ENCODE assay signal across 10 cellular contexts in the genomic region with DNA sequence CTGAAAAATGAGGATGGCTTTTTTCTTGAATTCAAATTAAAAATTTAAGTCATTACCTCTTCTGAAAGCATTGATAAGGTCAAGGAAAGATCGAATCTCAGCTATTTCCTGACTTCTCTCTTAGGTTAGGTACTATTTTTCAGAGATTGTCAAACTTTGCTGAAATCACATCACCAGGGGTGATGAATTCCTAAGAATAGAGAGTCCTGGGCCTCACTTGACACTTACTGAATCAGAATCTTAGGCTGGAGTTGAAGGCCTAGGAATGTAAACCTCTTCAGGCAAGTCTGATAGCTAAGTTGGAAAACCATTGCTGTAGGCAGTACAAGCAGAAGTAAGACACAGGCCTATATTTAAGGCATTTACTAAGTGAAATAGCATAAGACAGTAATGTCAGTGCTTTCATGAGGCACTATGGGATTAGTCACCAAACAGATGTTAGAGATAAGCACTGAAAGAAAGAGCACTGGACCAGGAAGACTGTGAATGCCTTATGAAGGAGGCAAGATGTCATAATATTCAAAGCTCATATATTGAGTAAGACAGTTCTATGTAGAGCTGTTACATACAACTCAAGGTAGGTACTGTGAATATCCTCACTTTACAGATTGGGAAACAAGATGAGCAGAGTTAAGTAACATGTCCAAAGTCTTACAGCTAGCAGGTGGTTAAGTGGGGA. TPM values are rescaled to one million over a fixed set of nuclear protein-coding genes. Genes with fewer than 3 reads are reported as not detected.
A peak's percentile ranks its signal among the peaks of the same experiment; 100 is the strongest.
DNase-seq lines count a peak whose midpoint lies in the region; TF ChIP-seq lines count a peak whose summit lies in the region.
"Had no signal": no experiment of that assay in that cellular context is flagged by ENCODE, and none has a peak within 500 bp of the region (broad histone marks: within the 10 kb centered on the region; RNA-seq: fewer than 3 reads in every experiment).

No MANE protein-coding gene starts in this region.

- no peak overlapping the region for H2BK15ac ChIP-seq in mesendoderm (replicated peaks; ENCODE audit: low read depth)

- H3K4me2 ChIP-seq in mammary epithelial cell (ENCODE audit: insufficient read depth, low read depth, low read length), result no peak overlapping the region
- no peak overlapping the region for H3K4me2 ChIP-seq in mesendoderm (ENCODE audit: low read length)

- H3K23ac ChIP-seq in mesendoderm (ENCODE audit: low read length), result no peak overlapping the region

- dilution Hi-C loops in mammary epithelial cell (cut with HindIII; ENCODE audit: low sequenced_read_pairs), result no loop called here

- no peak for TF ChIP-seq CTCF in mammary epithelial cell (conservative IDR thresholded peaks at IDR 0.05 in 1 of 2, IDR thresholded peaks at IDR 0.05 in 1 of 2; ENCODE audit: extremely low read depth in 1 of 2, insufficient read depth in 1 of 2, low read depth in 1 of 2, low read length in 2 of 2)

- intact Hi-C loops in mammary epithelial cell (cut with micrococcal nuclease), result no loop called here

- H3K18ac ChIP-seq in mesendoderm (ENCODE audit: low read length), result no peak overlapping the region

- in situ Hi-C loops in mammary epithelial cell (cut with MboI; ENCODE audit: low sequenced_read_pairs in 2 of 2), result no loop called here

- H2BK5ac ChIP-seq in mesendoderm (ENCODE audit: low read length), result no peak overlapping the region

- H3K27me3 ChIP-seq in mammary epithelial cell (ENCODE audit: insufficient read depth, low read length) (no peaks in the 10 kb centered on the region), mesendoderm (ENCODE audit: insufficient read depth, low read length, poor library complexity) (no peaks in the 10 kb centered on the region)

- no peak overlapping the region for H3K56ac ChIP-seq in mesendoderm (ENCODE audit: low read length)

- H3K36me3 ChIP-seq in mammary epithelial cell (ENCODE audit: insufficient read depth, low read length), result no peaks in the 10 kb centered on the region
- H3K36me3 ChIP-seq in mesendoderm (ENCODE audit: control insufficient read depth, insufficient read depth, low read length), result no peaks in the 10 kb centered on the region

- H3K9me3 ChIP-seq in mammary epithelial cell (replicated peaks; ENCODE audit: insufficient read depth, low read length), result no peaks in the 10 kb centered on the region

- H3K27ac ChIP-seq in mammary epithelial cell (ENCODE audit: insufficient read depth, low read depth, low read length) (no peak overlapping the region), mesendoderm (ENCODE audit: low read depth, low read length) (no peak overlapping the region)

- no peak overlapping the region for H3K4ac ChIP-seq in mesendoderm (ENCODE audit: low read depth, low read length)

- H4K5ac ChIP-seq in mesendoderm (ENCODE audit: low read length), result no peak overlapping the region

- peaks cover 10% of the 10 kb centered on the region for H3K79me1 ChIP-seq in mesendoderm (ENCODE audit: low read length)

- H3K4me1 ChIP-seq in mammary epithelial cell (ENCODE audit: insufficient read depth, low read length) (peaks cover 7% of the 10 kb centered on the region), mesendoderm (ENCODE audit: control insufficient read depth, low read depth, low read length) (no peaks in the 10 kb centered on the region)

- no peak overlapping the region for H2BK120ac ChIP-seq in mesendoderm (ENCODE audit: low read depth, low read length)

- H3K9ac ChIP-seq in mammary epithelial cell (ENCODE audit: insufficient read depth, low read length) (no peak overlapping the region), mesendoderm (ENCODE audit: low read length) (no peak overlapping the region)

- H2AK5ac ChIP-seq in mesendoderm (ENCODE audit: low read length), result no peak overlapping the region

- H4K20me1 ChIP-seq in mammary epithelial cell (ENCODE audit: insufficient read depth, low read length), result no peaks in the 10 kb centered on the region

- DNase-seq in COLO829 (ENCODE audit: low spot score) (peak; percentile 47), LHCN-M2 (ENCODE audit: low read depth) (peak; percentile 53), mammary epithelial cell (peak; percentile 81), mesendoderm (peak; percentile 30), NCI-H748 treated with DMSO at 0.1 percent for 48 hours (lab: John Stamatoyannopoulos, UW) (no peak), medulla oblongata (ENCODE audit: extremely low spot score) (no peak), NCI-H2227 (lab: John Stamatoyannopoulos, UW; ENCODE audit: unreplicated experiment) (no peak)
- DNase-seq in stimulated activated CD4-positive, alpha-beta T cell treated with anti-CD3 and anti-CD28 coated beads, Interleukin-2, amount 100 ng/mL, for 24 hours, result no peak
- DNase-seq: NCI-H2227 treated with DMSO at 0.1 percent for 48 hours, occipital lobe had no signal

- CTCF ChIA-PET in mammary epithelial cell (lab: Charles Lee; ENCODE audit: low non-redundant PET), result no interaction called here

- no TSS peak for BruUV-seq in mammary epithelial cell (replicated peaks; lab: Mats Ljungman, UMichigan)

- WGBS in mammary epithelial cell (ENCODE audit: low coverage, missing lambda C conversion rate), result 47% methylated on average over 1 of the region's 1 CpG
- no CpG with 5 or more reads among the region's 1 CpG for WGBS in mesendoderm (ENCODE audit: extremely low coverage, insufficient coverage, low lambda C conversion rate)

- H4K8ac ChIP-seq in mesendoderm (ENCODE audit: low read depth, low read length), result no peak overlapping the region

- peaks cover 93% of the 10 kb centered on the region for H3K79me2 ChIP-seq in mammary epithelial cell (ENCODE audit: insufficient read depth, low read length)
- H3K79me2 ChIP-seq in mesendoderm (ENCODE audit: control insufficient read depth, insufficient read depth, low read length), result peaks cover 15% of the 10 kb centered on the region

- H2AFZ ChIP-seq in mammary epithelial cell (ENCODE audit: low read depth, low read length), result no peak overlapping the region

- H3K4me3 ChIP-seq in mammary epithelial cell (replicated peaks in 1 of 3; ENCODE audit: insufficient read depth in 1 of 3, low read depth in 2 of 3, low read length in 3 of 3) (no peak overlapping the region), mesendoderm (ENCODE audit: low read length) (no peak overlapping the region)

RNA-seq across cellular contexts. Expression of gene DCAF7, which starts 21.5 kb away (rescaled TPM):
- total RNA-seq in LHCN-M2 (2014; rRNA removed) (33.7 and 41.0 TPM in 2 replicates), mammary epithelial cell (10 to 100 TPM; 47.5 to 71.3 TPM)
- polyA plus RNA-seq in LHCN-M2 (2012), result 35.4 TPM
- polyA plus RNA-seq in mammary epithelial cell, result 64.9 TPM
- polyA minus RNA-seq in mammary epithelial cell, result 93.3 TPM
- 39.7 TPM for polyA plus RNA-seq in mesendoderm (2013, experiment 1 of 2)
- 39.6 TPM for polyA plus RNA-seq in mesendoderm (2013, experiment 2 of 2)

RNA-seq across cellular contexts. Expression of gene TACO1, which starts 28.9 kb away (rescaled TPM):
- total RNA-seq in LHCN-M2 (2014; rRNA removed), result 18.3 and 18.6 TPM in 2 replicates
- 26.9 TPM for polyA plus RNA-seq in LHCN-M2 (2012)
- total RNA-seq in mammary epithelial cell, result 10 to 100 TPM; 14.5 to 28.7 TPM
- 25.1 TPM for polyA plus RNA-seq in mammary epithelial cell
- polyA minus RNA-seq in mammary epithelial cell, result 19.2 TPM
- 18.4 TPM for polyA plus RNA-seq in mesendoderm (2013, experiment 1 of 2)
- polyA plus RNA-seq in mesendoderm (2013, experiment 2 of 2), result 20.5 TPM

RNA-seq across cellular contexts. Expression of gene KCNH6, which starts 48.6 kb away (rescaled TPM):
- total RNA-seq in LHCN-M2 (2014; rRNA removed) (not detected in 2 replicates), mammary epithelial cell (not detected)
- not detected for polyA plus RNA-seq in LHCN-M2 (2012)
- not detected for polyA plus RNA-seq in mammary epithelial cell
- polyA minus RNA-seq in mammary epithelial cell, result not detected
- polyA plus RNA-seq in mesendoderm (2013, experiment 1 of 2), result 0.42 TPM
- polyA plus RNA-seq in mesendoderm (2013, experiment 2 of 2), result 0.34 TPM

RNA-seq across cellular contexts. Expression of gene MAP3K3, which starts 50.4 kb away (rescaled TPM):
- total RNA-seq in LHCN-M2 (2014; rRNA removed) (31.5 TPM in 2 replicates), mammary epithelial cell (10 to 100 TPM; 19.5 to 21.8 TPM)
- 19.9 TPM for polyA plus RNA-seq in LHCN-M2 (2012)
- 12.6 TPM for polyA plus RNA-seq in mammary epithelial cell
- polyA minus RNA-seq in mammary epithelial cell, result 50.4 TPM
- 18.8 TPM for polyA plus RNA-seq in mesendoderm (2013, experiment 1 of 2)
- 19.0 TPM for polyA plus RNA-seq in mesendoderm (2013, experiment 2 of 2)

Comparison
In these comparisons a context has a peak if more than half of its experiments do, and no peak if none do; other contexts are left out.
1. DNase-seq: peak in COLO829 (single experiment), LHCN-M2 (single experiment), mammary epithelial cell (single experiment) and mesendoderm (single experiment); none in NCI-H748 treated with DMSO at 0.1 percent for 48 hours (single experiment), medulla oblongata (single experiment), stimulated activated CD4-positive, alpha-beta T cell treated with anti-CD3 and anti-CD28 coated beads, Interleukin-2, amount 100 ng/mL, for 24 hours (0 of 2) and NCI-H2227 (single experiment).